28 cellular contexts compared by ENCODE assay signal in genomic region chrX:874061-874460, GRCh38.
"Had no signal": no experiment of that assay in that cellular context is flagged by ENCODE, and none has a peak within 500 bp of the region (broad histone marks: within the 10 kb centered on the region; RNA-seq: fewer than 3 reads in every experiment).

No MANE protein-coding gene starts in this region.

- H3K27ac ChIP-seq: heart right ventricle, hepatocyte, left ventricle myocardium inferior, neural progenitor cell, neutrophil, ovary, tibial nerve, upper lobe of right lung had no signal

- H3K4me1 ChIP-seq: heart right ventricle, left ventricle myocardium inferior, neural progenitor cell, tibial nerve, upper lobe of right lung had no signal

- H3K36me3 Mint-ChIP-seq: mesothelial cell of epicardium; neural progenitor cell; stimulated activated memory B cell treated with anti-CD40 and anti-IgM and Interleukin-4, amounts not matched to agents 10 μg/mL and 1 μg/mL and 100 μg/mL, for 72 hours had no signal

- H3K27ac Mint-ChIP-seq: mesothelial cell of epicardium; naive thymus-derived CD8-positive, alpha-beta T cell; nephron; neural progenitor cell; progenitor cell of endocrine pancreas; stimulated activated memory B cell treated with anti-CD40 and anti-IgM and Interleukin-4, amounts not matched to agents 10 μg/mL and 1 μg/mL and 100 μg/mL, for 72 hours; stimulated activated naive CD8-positive, alpha-beta T cell treated with anti-CD3 and anti-CD28 coated beads, Interleukin-15, amount 100 ng/mL, for 72 hours had no signal

- H3K4me1 Mint-ChIP-seq: mesothelial cell of epicardium; naive thymus-derived CD8-positive, alpha-beta T cell; stimulated activated memory B cell treated with anti-CD40 and anti-IgM and Interleukin-4, amounts not matched to agents 10 μg/mL and 1 μg/mL and 100 μg/mL, for 72 hours; stimulated activated naive CD8-positive, alpha-beta T cell treated with anti-CD3 and anti-CD28 coated beads, Interleukin-15, amount 100 ng/mL, for 72 hours had no signal

- H3K4me3 ChIP-seq: heart right ventricle, hepatocyte, left ventricle myocardium inferior, lung, mucosa of descending colon, neural progenitor cell, ovary, smooth muscle cell, tibial nerve, upper lobe of right lung had no signal

- H3K27me3 ChIP-seq: hepatocyte, neural progenitor cell, neutrophil, ovary, tibial nerve, upper lobe of right lung had no signal

- H3K36me3 ChIP-seq: heart right ventricle, left ventricle myocardium inferior, neural progenitor cell, neutrophil, ovary, tibial nerve, upper lobe of right lung had no signal

- H3K4me3 Mint-ChIP-seq: mesothelial cell of epicardium; naive thymus-derived CD8-positive, alpha-beta T cell; nephron; neural progenitor cell; stimulated activated memory B cell treated with anti-CD40 and anti-IgM and Interleukin-4, amounts not matched to agents 10 μg/mL and 1 μg/mL and 100 μg/mL, for 72 hours; stimulated activated naive CD8-positive, alpha-beta T cell treated with anti-CD3 and anti-CD28 coated beads, Interleukin-15, amount 100 ng/mL, for 72 hours had no signal

- H3K9me3 ChIP-seq: neutrophil, ovary, upper lobe of right lung had no signal

- DNase-seq: heart right ventricle; islet precursor cell; left ventricle myocardium inferior; mesendoderm; mucosa of descending colon; naive thymus-derived CD8-positive, alpha-beta T cell; occipital lobe; ovary; right cardiac atrium; stimulated activated CD4-positive, alpha-beta T cell treated with anti-CD3 and anti-CD28 coated beads, Interleukin-1b, Interleukin-23, amount 100 ng/mL, for 48 hours; stimulated activated CD4-positive, alpha-beta T cell treated with anti-CD3 and anti-CD28 coated beads, Interleukin-2, amount 100 ng/mL, for 48 hours; stimulated activated CD4-positive, alpha-beta T cell treated with anti-CD3 and anti-CD28 coated beads, Interleukin-4, amount 100 ng/mL, for 4 hours; stimulated activated CD8-positive, alpha-beta memory T cell treated with anti-CD3 and anti-CD28 coated beads, Interleukin-4, amount 100 ng/mL, for 48 hours; stimulated activated naive CD4-positive, alpha-beta T cell treated with Interleukin-2 at 50 U/mL for 16 hours; stimulated activated naive CD8-positive, alpha-beta T cell treated with anti-CD3 and anti-CD28 coated beads, Interleukin-15, amount 100 ng/mL, for 72 hours; substantia nigra; upper lobe of right lung had no signal

- ATAC-seq: heart right ventricle; mucosa of descending colon; naive thymus-derived CD8-positive, alpha-beta T cell; right cardiac atrium; sciatic nerve; stimulated activated memory B cell treated with anti-CD40 and anti-IgM and Interleukin-4, amounts not matched to agents 10 μg/mL and 1 μg/mL and 100 μg/mL, for 72 hours; stimulated activated naive CD8-positive, alpha-beta T cell treated with anti-CD3 and anti-CD28 coated beads, Interleukin-15, amount 100 ng/mL, for 72 hours; upper lobe of right lung had no signal
